In the genomic region with DNA sequence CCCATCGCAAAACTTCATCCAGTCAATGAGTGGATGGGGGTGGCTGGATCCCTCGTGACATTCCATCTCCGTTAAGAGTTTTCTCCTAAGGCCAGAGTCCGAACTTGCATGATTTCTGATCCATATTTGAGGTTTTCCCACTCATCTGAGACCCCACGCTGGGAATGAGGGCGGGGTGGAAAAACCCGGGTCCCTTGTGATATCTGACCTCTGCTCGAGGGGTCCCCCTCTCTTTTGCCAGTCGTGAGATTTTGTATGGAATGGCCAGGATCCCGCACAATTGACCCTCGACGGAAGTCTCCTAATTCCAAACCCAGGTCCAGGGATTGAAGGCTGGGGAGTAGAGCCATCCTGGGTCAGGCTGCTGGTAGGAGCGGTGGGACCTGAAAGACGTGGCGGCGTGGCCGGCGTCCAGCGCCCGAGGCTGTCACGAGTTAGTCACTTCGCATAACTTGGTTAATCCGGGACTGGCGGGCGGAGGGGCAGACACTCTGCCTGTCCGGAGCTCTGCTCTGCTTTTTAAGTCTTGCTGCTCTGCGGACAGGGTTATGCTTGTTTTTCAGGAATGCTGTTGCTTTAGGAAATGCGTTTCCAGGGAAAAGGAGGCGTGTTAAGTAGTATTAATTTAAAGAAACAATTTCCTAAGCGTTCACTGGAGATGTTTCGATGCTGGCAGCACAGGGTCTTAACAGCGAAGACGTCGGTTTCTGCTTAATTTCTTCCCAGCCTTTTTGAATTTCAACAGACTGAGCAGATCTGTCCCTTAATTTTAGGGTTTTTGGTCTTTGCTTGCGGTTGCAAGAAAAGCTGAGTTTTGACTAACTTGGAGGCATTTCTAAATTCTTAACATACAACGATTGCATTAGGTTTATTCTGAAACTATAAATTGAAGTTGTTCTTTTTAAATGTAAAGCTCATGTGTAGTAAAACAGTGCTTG, we compare ENCODE assay signal across 1 cellular context.
A peak's percentile ranks its signal among the peaks of the same experiment; 100 is the strongest.
TF ChIP-seq lines count a peak whose summit lies in the region.

No MANE protein-coding gene starts in this region.

TF ChIP-seq in HepG2, 621 proteins besides CTCF, POLR2A, EP300 and RAD21 (continued from another document and continues in another):
- TF ChIP-seq, protein P1, sequence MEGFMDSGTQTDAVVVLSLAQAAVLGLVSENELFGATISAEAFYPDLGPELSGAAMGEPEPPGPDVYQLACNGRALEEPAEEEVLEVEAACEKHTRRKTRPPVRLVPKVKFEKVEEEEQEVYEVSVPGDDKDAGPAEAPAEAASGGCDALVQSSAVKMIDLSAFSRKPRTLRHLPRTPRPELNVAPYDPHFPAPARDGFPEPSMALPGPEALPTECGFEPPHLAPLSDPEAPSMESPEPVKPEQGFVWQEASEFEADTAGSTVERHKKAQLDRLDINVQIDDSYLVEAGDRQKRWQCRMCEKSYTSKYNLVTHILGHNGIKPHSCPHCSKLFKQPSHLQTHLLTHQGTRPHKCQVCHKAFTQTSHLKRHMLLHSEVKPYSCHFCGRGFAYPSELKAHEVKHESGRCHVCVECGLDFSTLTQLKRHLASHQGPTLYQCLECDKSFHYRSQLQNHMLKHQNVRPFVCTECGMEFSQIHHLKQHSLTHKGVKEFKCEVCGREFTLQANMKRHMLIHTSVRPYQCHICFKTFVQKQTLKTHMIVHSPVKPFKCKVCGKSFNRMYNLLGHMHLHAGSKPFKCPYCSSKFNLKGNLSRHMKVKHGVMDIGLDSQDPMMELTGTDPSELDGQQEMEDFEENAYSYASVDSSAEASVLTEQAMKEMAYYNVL (CRISPR knock-in tag; IDR thresholded peaks at IDR 0.05; ENCODE audit: borderline replicate concordance): no peak
- no peak for TF ChIP-seq ZSCAN21 (CRISPR knock-in tag; IDR thresholded peaks at IDR 0.05; ENCODE audit: borderline replicate concordance)
- TF ChIP-seq POLR2AphosphoS5 (IDR thresholded peaks at IDR 0.05; ENCODE audit: low read depth, low read length): no peak
- TF ChIP-seq SRY (CRISPR knock-in tag; IDR thresholded peaks at IDR 0.05): 0 out of 2 replicates have a peak, but pooled peaks have one; percentile 30
- TF ChIP-seq, protein P2, sequence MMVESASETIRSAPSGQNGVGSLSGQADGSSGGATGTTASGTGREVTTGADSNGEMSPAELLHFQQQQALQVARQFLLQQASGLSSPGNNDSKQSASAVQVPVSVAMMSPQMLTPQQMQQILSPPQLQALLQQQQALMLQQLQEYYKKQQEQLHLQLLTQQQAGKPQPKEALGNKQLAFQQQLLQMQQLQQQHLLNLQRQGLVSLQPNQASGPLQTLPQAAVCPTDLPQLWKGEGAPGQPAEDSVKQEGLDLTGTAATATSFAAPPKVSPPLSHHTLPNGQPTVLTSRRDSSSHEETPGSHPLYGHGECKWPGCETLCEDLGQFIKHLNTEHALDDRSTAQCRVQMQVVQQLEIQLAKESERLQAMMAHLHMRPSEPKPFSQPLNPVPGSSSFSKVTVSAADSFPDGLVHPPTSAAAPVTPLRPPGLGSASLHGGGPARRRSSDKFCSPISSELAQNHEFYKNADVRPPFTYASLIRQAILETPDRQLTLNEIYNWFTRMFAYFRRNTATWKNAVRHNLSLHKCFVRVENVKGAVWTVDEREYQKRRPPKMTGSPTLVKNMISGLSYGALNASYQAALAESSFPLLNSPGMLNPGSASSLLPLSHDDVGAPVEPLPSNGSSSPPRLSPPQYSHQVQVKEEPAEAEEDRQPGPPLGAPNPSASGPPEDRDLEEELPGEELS (CRISPR knock-in tag; IDR thresholded peaks at IDR 0.05): no peak
- TF ChIP-seq, protein P3, sequence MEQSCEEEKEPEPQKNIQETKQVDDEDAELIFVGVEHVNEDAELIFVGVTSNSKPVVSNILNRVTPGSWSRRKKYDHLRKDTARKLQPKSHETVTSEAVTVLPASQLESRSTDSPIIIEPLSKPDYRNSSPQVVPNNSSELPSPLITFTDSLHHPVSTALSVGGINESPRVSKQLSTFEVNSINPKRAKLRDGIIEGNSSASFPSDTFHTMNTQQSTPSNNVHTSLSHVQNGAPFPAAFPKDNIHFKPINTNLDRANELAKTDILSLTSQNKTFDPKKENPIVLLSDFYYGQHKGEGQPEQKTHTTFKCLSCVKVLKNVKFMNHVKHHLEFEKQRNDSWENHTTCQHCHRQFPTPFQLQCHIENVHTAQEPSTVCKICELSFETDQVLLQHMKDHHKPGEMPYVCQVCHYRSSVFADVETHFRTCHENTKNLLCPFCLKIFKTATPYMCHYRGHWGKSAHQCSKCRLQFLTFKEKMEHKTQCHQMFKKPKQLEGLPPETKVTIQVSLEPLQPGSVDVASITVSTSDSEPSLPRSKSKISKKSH (CRISPR knock-in tag; IDR thresholded peaks at IDR 0.05; ENCODE audit: borderline replicate concordance): no peak
- no peak for TF ChIP-seq CEBPB (IDR thresholded peaks at IDR 0.05; ENCODE audit: borderline replicate concordance, low read depth, low read length)
- TF ChIP-seq, protein P4, sequence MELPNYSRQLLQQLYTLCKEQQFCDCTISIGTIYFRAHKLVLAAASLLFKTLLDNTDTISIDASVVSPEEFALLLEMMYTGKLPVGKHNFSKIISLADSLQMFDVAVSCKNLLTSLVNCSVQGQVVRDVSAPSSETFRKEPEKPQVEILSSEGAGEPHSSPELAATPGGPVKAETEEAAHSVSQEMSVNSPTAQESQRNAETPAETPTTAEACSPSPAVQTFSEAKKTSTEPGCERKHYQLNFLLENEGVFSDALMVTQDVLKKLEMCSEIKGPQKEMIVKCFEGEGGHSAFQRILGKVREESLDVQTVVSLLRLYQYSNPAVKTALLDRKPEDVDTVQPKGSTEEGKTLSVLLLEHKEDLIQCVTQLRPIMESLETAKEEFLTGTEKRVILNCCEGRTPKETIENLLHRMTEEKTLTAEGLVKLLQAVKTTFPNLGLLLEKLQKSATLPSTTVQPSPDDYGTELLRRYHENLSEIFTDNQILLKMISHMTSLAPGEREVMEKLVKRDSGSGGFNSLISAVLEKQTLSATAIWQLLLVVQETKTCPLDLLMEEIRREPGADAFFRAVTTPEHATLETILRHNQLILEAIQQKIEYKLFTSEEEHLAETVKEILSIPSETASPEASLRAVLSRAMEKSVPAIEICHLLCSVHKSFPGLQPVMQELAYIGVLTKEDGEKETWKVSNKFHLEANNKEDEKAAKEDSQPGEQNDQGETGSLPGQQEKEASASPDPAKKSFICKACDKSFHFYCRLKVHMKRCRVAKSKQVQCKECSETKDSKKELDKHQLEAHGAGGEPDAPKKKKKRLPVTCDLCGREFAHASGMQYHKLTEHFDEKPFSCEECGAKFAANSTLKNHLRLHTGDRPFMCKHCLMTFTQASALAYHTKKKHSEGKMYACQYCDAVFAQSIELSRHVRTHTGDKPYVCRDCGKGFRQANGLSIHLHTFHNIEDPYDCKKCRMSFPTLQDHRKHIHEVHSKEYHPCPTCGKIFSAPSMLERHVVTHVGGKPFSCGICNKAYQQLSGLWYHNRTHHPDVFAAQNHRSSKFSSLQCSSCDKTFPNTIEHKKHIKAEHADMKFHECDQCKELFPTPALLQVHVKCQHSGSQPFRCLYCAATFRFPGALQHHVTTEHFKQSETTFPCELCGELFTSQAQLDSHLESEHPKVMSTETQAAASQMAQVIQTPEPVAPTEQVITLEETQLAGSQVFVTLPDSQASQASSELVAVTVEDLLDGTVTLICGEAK (IDR thresholded peaks at IDR 0.05): no peak
- TF ChIP-seq, protein P4 (CRISPR knock-in tag; IDR thresholded peaks at IDR 0.05): no peak
- no peak for TF ChIP-seq HNF4G (IDR thresholded peaks at IDR 0.05; ENCODE audit: borderline replicate concordance, low read depth, low read length)
- TF ChIP-seq HNF4G (CRISPR knock-in tag; IDR thresholded peaks at IDR 0.05; ENCODE audit: borderline replicate concordance, low read depth): no peak
- TF ChIP-seq, protein P5, sequence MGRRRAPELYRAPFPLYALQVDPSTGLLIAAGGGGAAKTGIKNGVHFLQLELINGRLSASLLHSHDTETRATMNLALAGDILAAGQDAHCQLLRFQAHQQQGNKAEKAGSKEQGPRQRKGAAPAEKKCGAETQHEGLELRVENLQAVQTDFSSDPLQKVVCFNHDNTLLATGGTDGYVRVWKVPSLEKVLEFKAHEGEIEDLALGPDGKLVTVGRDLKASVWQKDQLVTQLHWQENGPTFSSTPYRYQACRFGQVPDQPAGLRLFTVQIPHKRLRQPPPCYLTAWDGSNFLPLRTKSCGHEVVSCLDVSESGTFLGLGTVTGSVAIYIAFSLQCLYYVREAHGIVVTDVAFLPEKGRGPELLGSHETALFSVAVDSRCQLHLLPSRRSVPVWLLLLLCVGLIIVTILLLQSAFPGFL (CRISPR knock-in tag; IDR thresholded peaks at IDR 0.05): no peak
- TF ChIP-seq ZNF232 (CRISPR knock-in tag; IDR thresholded peaks at IDR 0.05; ENCODE audit: borderline replicate concordance): no peak
- TF ChIP-seq, protein P6, sequence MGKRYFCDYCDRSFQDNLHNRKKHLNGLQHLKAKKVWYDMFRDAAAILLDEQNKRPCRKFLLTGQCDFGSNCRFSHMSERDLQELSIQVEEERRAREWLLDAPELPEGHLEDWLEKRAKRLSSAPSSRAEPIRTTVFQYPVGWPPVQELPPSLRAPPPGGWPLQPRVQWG (CRISPR knock-in tag; IDR thresholded peaks at IDR 0.05; ENCODE audit: borderline replicate concordance, low read depth): no peak
- no peak for TF ChIP-seq MBD4 (IDR thresholded peaks at IDR 0.05; ENCODE audit: borderline replicate concordance, low read length)
- no peak for TF ChIP-seq ASH2L (IDR thresholded peaks at IDR 0.05; ENCODE audit: insufficient read length, low read depth, low read length)
- TF ChIP-seq ELF1 (CRISPR knock-in tag; IDR thresholded peaks at IDR 0.05): no peak
- no peak for TF ChIP-seq U2AF1 (optimal IDR thresholded peaks at IDR 0.05; ENCODE audit: low read depth, low read length)
- no peak for TF ChIP-seq ARID2 (CRISPR knock-in tag; IDR thresholded peaks at IDR 0.05; ENCODE audit: borderline replicate concordance)
- TF ChIP-seq, protein P7, sequence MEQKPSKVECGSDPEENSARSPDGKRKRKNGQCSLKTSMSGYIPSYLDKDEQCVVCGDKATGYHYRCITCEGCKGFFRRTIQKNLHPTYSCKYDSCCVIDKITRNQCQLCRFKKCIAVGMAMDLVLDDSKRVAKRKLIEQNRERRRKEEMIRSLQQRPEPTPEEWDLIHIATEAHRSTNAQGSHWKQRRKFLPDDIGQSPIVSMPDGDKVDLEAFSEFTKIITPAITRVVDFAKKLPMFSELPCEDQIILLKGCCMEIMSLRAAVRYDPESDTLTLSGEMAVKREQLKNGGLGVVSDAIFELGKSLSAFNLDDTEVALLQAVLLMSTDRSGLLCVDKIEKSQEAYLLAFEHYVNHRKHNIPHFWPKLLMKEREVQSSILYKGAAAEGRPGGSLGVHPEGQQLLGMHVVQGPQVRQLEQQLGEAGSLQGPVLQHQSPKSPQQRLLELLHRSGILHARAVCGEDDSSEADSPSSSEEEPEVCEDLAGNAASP (CRISPR knock-in tag; IDR thresholded peaks at IDR 0.05; ENCODE audit: borderline replicate concordance): no peak
- no peak for TF ChIP-seq SMAD1 (CRISPR knock-in tag; IDR thresholded peaks at IDR 0.05; ENCODE audit: borderline replicate concordance, low read depth)
- no peak for TF ChIP-seq RNF2 (conservative IDR thresholded peaks at IDR 0.05; ENCODE audit: low read depth)
- TF ChIP-seq MTF2 (CRISPR knock-in tag; IDR thresholded peaks at IDR 0.05; ENCODE audit: borderline replicate concordance): no peak
- TF ChIP-seq, protein P8, sequence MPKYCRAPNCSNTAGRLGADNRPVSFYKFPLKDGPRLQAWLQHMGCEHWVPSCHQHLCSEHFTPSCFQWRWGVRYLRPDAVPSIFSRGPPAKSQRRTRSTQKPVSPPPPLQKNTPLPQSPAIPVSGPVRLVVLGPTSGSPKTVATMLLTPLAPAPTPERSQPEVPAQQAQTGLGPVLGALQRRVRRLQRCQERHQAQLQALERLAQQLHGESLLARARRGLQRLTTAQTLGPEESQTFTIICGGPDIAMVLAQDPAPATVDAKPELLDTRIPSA (CRISPR knock-in tag; IDR thresholded peaks at IDR 0.05; ENCODE audit: borderline replicate concordance): no peak
